ENCODE assay signal across 1 cellular context in the genomic region with DNA sequence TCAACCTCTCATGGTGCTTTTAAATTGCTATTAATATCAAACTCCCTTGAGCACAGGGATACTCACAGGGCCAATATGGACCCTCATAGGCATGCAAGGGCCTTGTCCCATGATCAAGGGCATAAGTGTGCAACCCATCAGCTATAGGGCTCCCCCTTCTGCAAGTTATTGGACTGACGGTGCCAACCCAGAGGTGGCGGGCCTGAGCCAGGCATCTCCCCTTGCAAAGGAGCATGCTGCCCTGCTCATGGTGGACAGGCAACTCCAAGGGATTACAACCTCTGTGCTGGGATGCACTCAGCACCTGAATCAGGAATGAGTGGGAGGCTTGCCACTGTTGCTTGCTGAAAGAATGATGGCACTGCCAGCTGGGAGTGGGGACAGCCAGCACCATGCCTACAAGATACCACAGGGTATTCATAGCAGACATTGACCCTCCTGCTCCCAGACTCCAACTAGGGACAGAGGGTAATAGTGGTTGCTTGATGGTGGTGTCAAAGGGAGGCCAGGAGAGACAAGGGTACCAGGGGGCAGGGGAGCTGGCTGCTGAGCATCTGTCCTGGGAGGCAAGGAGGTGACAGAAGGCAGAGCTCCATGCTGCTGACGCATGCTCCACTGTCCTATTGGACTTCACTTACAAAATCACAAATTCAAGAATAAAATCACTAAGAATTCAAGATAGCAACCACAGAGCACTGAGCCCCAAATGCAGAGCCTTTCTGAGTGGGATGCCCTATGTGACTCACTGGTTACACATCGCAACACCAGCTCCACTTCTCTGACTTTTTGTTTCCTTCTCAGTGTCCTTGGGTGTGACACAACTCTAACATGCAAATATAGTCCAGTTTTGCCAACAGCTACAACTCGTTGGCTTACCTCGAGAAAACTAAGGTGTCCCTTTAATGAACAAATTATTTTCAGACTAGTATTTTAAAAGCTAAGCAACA.
TF ChIP-seq lines count a peak whose summit lies in the region.

No MANE protein-coding gene starts in this region.

TF ChIP-seq in HCT116, 20 proteins besides CTCF, POLR2A, EP300 and RAD21 (continued from another document):
- TF ChIP-seq, protein P1, sequence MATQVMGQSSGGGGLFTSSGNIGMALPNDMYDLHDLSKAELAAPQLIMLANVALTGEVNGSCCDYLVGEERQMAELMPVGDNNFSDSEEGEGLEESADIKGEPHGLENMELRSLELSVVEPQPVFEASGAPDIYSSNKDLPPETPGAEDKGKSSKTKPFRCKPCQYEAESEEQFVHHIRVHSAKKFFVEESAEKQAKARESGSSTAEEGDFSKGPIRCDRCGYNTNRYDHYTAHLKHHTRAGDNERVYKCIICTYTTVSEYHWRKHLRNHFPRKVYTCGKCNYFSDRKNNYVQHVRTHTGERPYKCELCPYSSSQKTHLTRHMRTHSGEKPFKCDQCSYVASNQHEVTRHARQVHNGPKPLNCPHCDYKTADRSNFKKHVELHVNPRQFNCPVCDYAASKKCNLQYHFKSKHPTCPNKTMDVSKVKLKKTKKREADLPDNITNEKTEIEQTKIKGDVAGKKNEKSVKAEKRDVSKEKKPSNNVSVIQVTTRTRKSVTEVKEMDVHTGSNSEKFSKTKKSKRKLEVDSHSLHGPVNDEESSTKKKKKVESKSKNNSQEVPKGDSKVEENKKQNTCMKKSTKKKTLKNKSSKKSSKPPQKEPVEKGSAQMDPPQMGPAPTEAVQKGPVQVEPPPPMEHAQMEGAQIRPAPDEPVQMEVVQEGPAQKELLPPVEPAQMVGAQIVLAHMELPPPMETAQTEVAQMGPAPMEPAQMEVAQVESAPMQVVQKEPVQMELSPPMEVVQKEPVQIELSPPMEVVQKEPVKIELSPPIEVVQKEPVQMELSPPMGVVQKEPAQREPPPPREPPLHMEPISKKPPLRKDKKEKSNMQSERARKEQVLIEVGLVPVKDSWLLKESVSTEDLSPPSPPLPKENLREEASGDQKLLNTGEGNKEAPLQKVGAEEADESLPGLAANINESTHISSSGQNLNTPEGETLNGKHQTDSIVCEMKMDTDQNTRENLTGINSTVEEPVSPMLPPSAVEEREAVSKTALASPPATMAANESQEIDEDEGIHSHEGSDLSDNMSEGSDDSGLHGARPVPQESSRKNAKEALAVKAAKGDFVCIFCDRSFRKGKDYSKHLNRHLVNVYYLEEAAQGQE (IDR thresholded peaks at IDR 0.05; ENCODE audit: low read depth): no peak
- no peak for TF ChIP-seq FOSL1 (IDR thresholded peaks at IDR 0.05; ENCODE audit: low read depth)
- TF ChIP-seq, protein P2, sequence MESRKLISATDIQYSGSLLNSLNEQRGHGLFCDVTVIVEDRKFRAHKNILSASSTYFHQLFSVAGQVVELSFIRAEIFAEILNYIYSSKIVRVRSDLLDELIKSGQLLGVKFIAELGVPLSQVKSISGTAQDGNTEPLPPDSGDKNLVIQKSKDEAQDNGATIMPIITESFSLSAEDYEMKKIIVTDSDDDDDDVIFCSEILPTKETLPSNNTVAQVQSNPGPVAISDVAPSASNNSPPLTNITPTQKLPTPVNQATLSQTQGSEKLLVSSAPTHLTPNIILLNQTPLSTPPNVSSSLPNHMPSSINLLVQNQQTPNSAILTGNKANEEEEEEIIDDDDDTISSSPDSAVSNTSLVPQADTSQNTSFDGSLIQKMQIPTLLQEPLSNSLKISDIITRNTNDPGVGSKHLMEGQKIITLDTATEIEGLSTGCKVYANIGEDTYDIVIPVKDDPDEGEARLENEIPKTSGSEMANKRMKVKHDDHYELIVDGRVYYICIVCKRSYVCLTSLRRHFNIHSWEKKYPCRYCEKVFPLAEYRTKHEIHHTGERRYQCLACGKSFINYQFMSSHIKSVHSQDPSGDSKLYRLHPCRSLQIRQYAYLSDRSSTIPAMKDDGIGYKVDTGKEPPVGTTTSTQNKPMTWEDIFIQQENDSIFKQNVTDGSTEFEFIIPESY (IDR thresholded peaks at IDR 0.05; ENCODE audit: extremely low read depth, insufficient replicate concordance, low read length): no peak
- TF ChIP-seq, protein P3, sequence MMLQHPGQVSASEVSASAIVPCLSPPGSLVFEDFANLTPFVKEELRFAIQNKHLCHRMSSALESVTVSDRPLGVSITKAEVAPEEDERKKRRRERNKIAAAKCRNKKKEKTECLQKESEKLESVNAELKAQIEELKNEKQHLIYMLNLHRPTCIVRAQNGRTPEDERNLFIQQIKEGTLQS (IDR thresholded peaks at IDR 0.05): no peak
- no peak for TF ChIP-seq SP1 (IDR thresholded peaks at IDR 0.05; ENCODE audit: low read depth)
- no peak for TF ChIP-seq ELF1 (IDR thresholded peaks at IDR 0.05; ENCODE audit: borderline replicate concordance, low read depth)
- TF ChIP-seq POLR2AphosphoS5 (IDR thresholded peaks at IDR 0.05; ENCODE audit: low read depth, low read length): no peak
- no peak for TF ChIP-seq CBX3 (IDR thresholded peaks at IDR 0.05; ENCODE audit: low read depth)
- no peak for TF ChIP-seq EZH2phosphoT487 (IDR thresholded peaks at IDR 0.05; ENCODE audit: borderline replicate concordance)
- TF ChIP-seq TCF7L2 (IDR thresholded peaks at IDR 0.05; ENCODE audit: borderline replicate concordance, extremely low read depth, insufficient read depth, insufficient read length): no peak
- no peak for TF ChIP-seq EGR1 (IDR thresholded peaks at IDR 0.05; ENCODE audit: low read depth)
- TF ChIP-seq JUND (IDR thresholded peaks at IDR 0.05): no peak
- TF ChIP-seq ZNF274 (IDR thresholded peaks at IDR 0.05; ENCODE audit: low read depth, low read length): no peak
- no peak for TF ChIP-seq SIN3A (IDR thresholded peaks at IDR 0.05; ENCODE audit: low read depth)
- TF ChIP-seq YY1 (IDR thresholded peaks at IDR 0.05; ENCODE audit: extremely low read depth, insufficient replicate concordance, low read depth, low read length): no peak
- no peak for TF ChIP-seq EZH2 (IDR thresholded peaks at IDR 0.05)
- TF ChIP-seq, protein P4, sequence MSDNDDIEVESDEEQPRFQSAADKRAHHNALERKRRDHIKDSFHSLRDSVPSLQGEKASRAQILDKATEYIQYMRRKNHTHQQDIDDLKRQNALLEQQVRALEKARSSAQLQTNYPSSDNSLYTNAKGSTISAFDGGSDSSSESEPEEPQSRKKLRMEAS (IDR thresholded peaks at IDR 0.05): no peak
- TF ChIP-seq ZFX (IDR thresholded peaks at IDR 0.05): no peak
